ENCODE assay signal across 1 cellular context in the genomic region with DNA sequence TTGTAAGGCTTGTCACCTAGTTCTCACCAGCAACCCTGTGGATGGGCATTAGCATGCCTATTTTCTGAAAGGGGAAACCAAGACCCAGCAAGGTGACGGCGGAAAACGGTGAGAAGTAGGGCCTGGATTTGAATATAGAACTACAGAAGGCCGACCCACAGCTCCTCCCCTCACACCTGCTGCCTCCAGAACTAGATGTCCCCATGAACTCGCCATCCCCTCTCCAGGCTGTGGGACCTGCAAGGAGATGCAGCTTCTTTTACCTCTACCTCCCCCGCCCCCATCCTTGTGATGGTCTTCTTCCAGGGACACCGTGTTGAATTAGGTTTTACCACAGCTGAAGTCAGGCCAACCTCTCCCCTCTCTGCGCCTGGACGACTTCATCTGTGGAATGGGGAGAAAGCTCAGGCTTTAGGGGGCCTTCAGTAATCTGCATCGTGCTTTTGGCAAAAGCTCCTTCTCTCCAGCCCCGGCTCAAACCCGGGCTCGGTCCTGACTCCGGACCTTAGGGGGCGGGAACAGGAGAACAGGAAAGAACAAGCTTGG.
TF ChIP-seq lines count a peak whose summit lies in the region.

No MANE protein-coding gene starts in this region.

TF ChIP-seq in HCT116, 20 proteins besides CTCF, POLR2A, EP300 and RAD21:
- TF ChIP-seq ELF1 (IDR thresholded peaks at IDR 0.05; ENCODE audit: borderline replicate concordance, low read depth) (no peak), MAX (IDR thresholded peaks at IDR 0.05) (no peak), SP1 (IDR thresholded peaks at IDR 0.05; ENCODE audit: low read depth) (no peak)
